Comparison of ENCODE assay signal across 11 cellular contexts in the genomic region with DNA sequence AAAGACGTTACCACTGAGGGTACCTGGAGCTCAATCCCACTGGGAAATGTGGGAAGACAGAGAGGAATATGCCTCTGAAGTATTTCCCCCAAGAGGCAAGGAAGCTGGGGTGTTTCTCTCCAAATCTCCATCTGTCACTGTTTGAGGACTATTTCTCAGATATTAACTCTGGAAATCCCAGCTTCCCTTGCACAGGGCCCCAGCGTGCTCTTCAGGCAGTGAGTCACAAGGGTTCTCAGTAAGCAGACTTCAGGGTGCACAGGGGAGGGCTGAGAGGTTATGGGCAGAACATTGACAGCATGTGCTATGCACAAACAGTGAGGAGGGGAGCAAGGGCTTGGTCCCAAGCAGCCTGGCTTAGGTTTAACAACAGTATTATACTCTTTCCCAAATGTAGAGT.
DNase-seq lines count a peak whose midpoint lies in the region; ATAC-seq and TF ChIP-seq lines count a peak whose summit lies in the region.
"Had no signal": no experiment of that assay in that cellular context is flagged by ENCODE, and none has a peak within 500 bp of the region (broad histone marks: within the 10 kb centered on the region; RNA-seq: fewer than 3 reads in every experiment).

No MANE protein-coding gene starts in this region.

- H3K4me1 ChIP-seq in mesenchymal stem cell (ENCODE audit: control insufficient read depth, insufficient read depth, low read depth, low read length) = peaks cover 6% of the 10 kb centered on the region
- H3K4me1 ChIP-seq: testis had no signal

- peak; percentile 14 for DNase-seq in DMS 273 treated with DMSO at 0.1 percent for 48 hours (lab: John Stamatoyannopoulos, UW)
- DNase-seq in activated CD8-positive, alpha-beta T cell treated with anti-CD3 and anti-CD28 coated beads for 36 hours = peak; percentile 75
- peak; percentile 81 for DNase-seq in mesenchymal stem cell
- DNase-seq in NCI-H446 (lab: John Stamatoyannopoulos, UW) = no peak
- no peak for DNase-seq in NCI-H2029 (lab: John Stamatoyannopoulos, UW)
- no peak for DNase-seq in ecto neural progenitor cell (ENCODE audit: low spot score)
- DNase-seq: anterior cingulate cortex, pancreas, testis had no signal

- CTCF ChIA-PET in activated CD8-positive, alpha-beta T cell treated with anti-CD3 and anti-CD28 coated beads for 36 hours (lab: Charles Lee) = interaction anchor here (0.7 to 4.3 kb wide), 4 partner anchors 10 to 140 kb away, joined by 3 to 31 read pairs (median 4); no protein-coding TSS in a partner anchor

- H4K91ac ChIP-seq in mesenchymal stem cell (ENCODE audit: low read length) = no peak overlapping the region

- no peak overlapping the region for H3K27ac ChIP-seq in mesenchymal stem cell (ENCODE audit: low read length, poor library complexity, severe bottlenecking)
- H3K27ac ChIP-seq: pancreas, testis had no signal

- ATAC-seq in HG02938 (IDR thresholded peaks at IDR 0.05; ENCODE audit: unreplicated experiment) = peak; percentile 45
- peak; percentile 92 for ATAC-seq in activated CD8-positive, alpha-beta T cell treated with anti-CD3 and anti-CD28 coated beads for 36 hours
- no peak for ATAC-seq in HG02840 (IDR thresholded peaks at IDR 0.05; ENCODE audit: low FRiP score, unreplicated experiment)

- H4K8ac ChIP-seq in mesenchymal stem cell (ENCODE audit: low read length) = peak overlapping the region; percentile 46

- no peak overlapping the region for H3K27ac Mint-ChIP-seq in activated CD8-positive, alpha-beta T cell treated with anti-CD3 and anti-CD28 coated beads for 36 hours

- H3K4me1 Mint-ChIP-seq in activated CD8-positive, alpha-beta T cell treated with anti-CD3 and anti-CD28 coated beads for 36 hours (ENCODE audit: low read depth) = peaks cover 8% of the 10 kb centered on the region

- no peak overlapping the region for H3K14ac ChIP-seq in mesenchymal stem cell (ENCODE audit: low read length in 2 of 2)

- no peak overlapping the region for H3K9ac ChIP-seq in mesenchymal stem cell (ENCODE audit: low read length)

- no peaks in the 10 kb centered on the region for H3K79me1 ChIP-seq in mesenchymal stem cell (replicated peaks; ENCODE audit: low read length, poor library complexity, severe bottlenecking)

- no peaks in the 10 kb centered on the region for H3K27me3 ChIP-seq in mesenchymal stem cell (ENCODE audit: control insufficient read depth in 1 of 2, insufficient read depth in 1 of 2, low read length in 2 of 2)
- H3K27me3 ChIP-seq: pancreas, testis had no signal

- no peak overlapping the region for H2BK5ac ChIP-seq in mesenchymal stem cell (ENCODE audit: low read depth, low read length, poor library complexity, severe bottlenecking)

- no peak overlapping the region for H3K4me2 ChIP-seq in mesenchymal stem cell (ENCODE audit: low read length, poor library complexity, severe bottlenecking)

- H3K9me3 ChIP-seq in mesenchymal stem cell (ENCODE audit: control insufficient read depth, low read length) = no peaks in the 10 kb centered on the region
- H3K9me3 ChIP-seq: pancreas, testis had no signal

- TF ChIP-seq CTCF in activated CD8-positive, alpha-beta T cell treated with anti-CD3 and anti-CD28 coated beads for 36 hours (IDR thresholded peaks at IDR 0.05) = no peak

- POLR2A ChIA-PET in activated CD8-positive, alpha-beta T cell treated with anti-CD3 and anti-CD28 coated beads for 36 hours (lab: Charles Lee) = interaction anchor here (0.6 to 2.7 kb wide), 8 partner anchors 9 to 165 kb away, joined by 3 to 11 read pairs (median 4); a partner anchor contains a TSS

- no peak overlapping the region for H3K4me3 ChIP-seq in mesenchymal stem cell (ENCODE audit: insufficient read depth in 1 of 2, low read depth in 1 of 2, low read length in 2 of 2)
- H3K4me3 ChIP-seq: pancreas, testis had no signal

- no peaks in the 10 kb centered on the region for H3K27me3 Mint-ChIP-seq in activated CD8-positive, alpha-beta T cell treated with anti-CD3 and anti-CD28 coated beads for 36 hours

- no peak overlapping the region for H2AFZ ChIP-seq in mesenchymal stem cell (ENCODE audit: low read depth, low read length)

- H3K4ac ChIP-seq in mesenchymal stem cell (ENCODE audit: low read depth in 1 of 2, low read length in 2 of 2) = peak overlapping the region in 1 of 2 experiments; percentile 17

- peak overlapping the region in 1 of 2 experiments; percentile 71 for H3K18ac ChIP-seq in mesenchymal stem cell (ENCODE audit: low read depth in 1 of 2, low read length in 2 of 2)

- intact Hi-C loops in activated CD8-positive, alpha-beta T cell treated with anti-CD3 and anti-CD28 coated beads for 36 hours (cut with micrococcal nuclease) = no loop called here

- H3K36me3 ChIP-seq in mesenchymal stem cell (ENCODE audit: control insufficient read depth in 1 of 2, insufficient read depth in 2 of 2, low read depth in 1 of 2, low read length in 2 of 2) = no peaks in the 10 kb centered on the region
- H3K36me3 ChIP-seq: pancreas had no signal

- no peak overlapping the region for H2BK120ac ChIP-seq in mesenchymal stem cell (ENCODE audit: low read depth, low read length)

- H2AK5ac ChIP-seq in mesenchymal stem cell (ENCODE audit: low read length, severe bottlenecking) = no peak overlapping the region

- peak overlapping the region in 1 of 2 experiments; percentile 47 for H2BK12ac ChIP-seq in mesenchymal stem cell (ENCODE audit: low read length in 2 of 2)

- 44% methylated on average over 2 of the region's 2 CpGs for WGBS in mesenchymal stem cell

- peaks cover 2% of the 10 kb centered on the region for H3K36me3 Mint-ChIP-seq in activated CD8-positive, alpha-beta T cell treated with anti-CD3 and anti-CD28 coated beads for 36 hours (ENCODE audit: low read depth)

- H3K23ac ChIP-seq in mesenchymal stem cell (ENCODE audit: low read length in 2 of 2) = no peak overlapping the region

- no peaks in the 10 kb centered on the region for H3K9me3 Mint-ChIP-seq in activated CD8-positive, alpha-beta T cell treated with anti-CD3 and anti-CD28 coated beads for 36 hours

- H3K4me3 Mint-ChIP-seq in activated CD8-positive, alpha-beta T cell treated with anti-CD3 and anti-CD28 coated beads for 36 hours = no peak overlapping the region

- no peak overlapping the region for H2BK15ac ChIP-seq in mesenchymal stem cell (ENCODE audit: low read depth, poor library complexity, severe bottlenecking)

Comparison
In these comparisons a context has a peak if more than half of its experiments do, and no peak if none do; other contexts are left out.
1. DNase-seq: peak in DMS 273 treated with DMSO at 0.1 percent for 48 hours (single experiment), activated CD8-positive, alpha-beta T cell treated with anti-CD3 and anti-CD28 coated beads for 36 hours (single experiment) and mesenchymal stem cell (single experiment); none in NCI-H446 (0 of 2), NCI-H2029 (single experiment) and ecto neural progenitor cell (single experiment).